1 cellular context compared by ENCODE assay signal in genomic region chr7:120989571-120990220, GRCh38.
TF ChIP-seq lines count a peak whose summit lies in the region.

No MANE protein-coding gene starts in this region.

TF ChIP-seq in K562, 482 proteins besides CTCF, POLR2A, EP300 and RAD21 (continues in another document):
- TF ChIP-seq DACH1 (IDR thresholded peaks at IDR 0.05; ENCODE audit: partially characterized antibody) = no peak
- TF ChIP-seq ILF3 (IDR thresholded peaks at IDR 0.05; ENCODE audit: borderline replicate concordance) = 0 out of 2 replicates have a peak, but pooled peaks have one; percentile 17
- TF ChIP-seq MEF2D (tag; conservative IDR thresholded peaks at IDR 0.05; ENCODE audit: low read depth) = no peak
- TF ChIP-seq ZNF124 (CRISPR knock-in tag; IDR thresholded peaks at IDR 0.05) = no peak
- TF ChIP-seq STAT6 (CRISPR knock-in tag; IDR thresholded peaks at IDR 0.05) = 0 out of 2 replicates have a peak, but pooled peaks have one; percentile 27
- TF ChIP-seq NFE2L1 (tag; IDR thresholded peaks at IDR 0.05; ENCODE audit: borderline replicate concordance, low read depth) = no peak
- TF ChIP-seq UBTF (IDR thresholded peaks at IDR 0.05; ENCODE audit: borderline replicate concordance in 1 of 2, low read depth in 2 of 2, low read length in 2 of 2) = peak; percentile 18 to 81; a peak in 2 of 4 replicates
- no peak for TF ChIP-seq ZBTB1 (CRISPR knock-in tag; IDR thresholded peaks at IDR 0.05; ENCODE audit: borderline replicate concordance, low read depth)
- no peak for TF ChIP-seq GTF2A2 (tag; IDR thresholded peaks at IDR 0.05)
- TF ChIP-seq ZNF518B (CRISPR knock-in tag; IDR thresholded peaks at IDR 0.05) = no peak
- no peak for TF ChIP-seq ZNF778 (CRISPR knock-in tag; IDR thresholded peaks at IDR 0.05)
- no peak for TF ChIP-seq ZBTB9 (CRISPR knock-in tag; IDR thresholded peaks at IDR 0.05)
- no peak for TF ChIP-seq ZNF277 (CRISPR knock-in tag; IDR thresholded peaks at IDR 0.05; ENCODE audit: borderline replicate concordance)
- TF ChIP-seq ZFP36 (IDR thresholded peaks at IDR 0.05; ENCODE audit: low read depth, low read length, partially characterized antibody) = no peak
- TF ChIP-seq CBX8 (IDR thresholded peaks at IDR 0.05; ENCODE audit: borderline replicate concordance, extremely low read depth, low read depth, low read length, poor library complexity, severe bottlenecking) = no peak
- no peak for TF ChIP-seq SNRNP70 (optimal IDR thresholded peaks at IDR 0.05; ENCODE audit: low read depth, low read length)
- 0 out of 2 replicates have a peak, but pooled peaks have one; percentile 12 for TF ChIP-seq HES1 (IDR thresholded peaks at IDR 0.05; ENCODE audit: low read depth)
- 0 out of 2 replicates have a peak, but pooled peaks have one; percentile 10 for TF ChIP-seq RBFOX2 (IDR thresholded peaks at IDR 0.05; ENCODE audit: low read depth, low read length)
- no peak for TF ChIP-seq ZNF197 (CRISPR knock-in tag; IDR thresholded peaks at IDR 0.05; ENCODE audit: low read depth)
- no peak for TF ChIP-seq CGGBP1 (CRISPR knock-in tag; IDR thresholded peaks at IDR 0.05)
- no peak for TF ChIP-seq U2AF2 (optimal IDR thresholded peaks at IDR 0.05; ENCODE audit: low read depth, low read length)
- TF ChIP-seq ID3 (CRISPR knock-in tag; IDR thresholded peaks at IDR 0.05) = 0 out of 2 replicates have a peak, but pooled peaks have one; percentile 35
- no peak for TF ChIP-seq ID3 (tag; IDR thresholded peaks at IDR 0.05)
- no peak for TF ChIP-seq ADNP (tag; IDR thresholded peaks at IDR 0.05)
- no peak for TF ChIP-seq PURB (CRISPR knock-in tag; IDR thresholded peaks at IDR 0.05; ENCODE audit: low read depth)
- TF ChIP-seq ZNF41 (CRISPR knock-in tag; conservative IDR thresholded peaks at IDR 0.05) = no peak; the same call in 1 of the 2 replicates
- no peak for TF ChIP-seq DLX4 (CRISPR knock-in tag; IDR thresholded peaks at IDR 0.05)
- no peak for TF ChIP-seq PHB2 (IDR thresholded peaks at IDR 0.05; ENCODE audit: low read depth)
- no peak; the same call in 1 of the 2 replicates for TF ChIP-seq GTF2E2 (tag; IDR thresholded peaks at IDR 0.05)
- TF ChIP-seq TAF15 (IDR thresholded peaks at IDR 0.05; ENCODE audit: low read depth, low read length) = no peak
- no peak for TF ChIP-seq ZNF717 (CRISPR knock-in tag; IDR thresholded peaks at IDR 0.05)
- TF ChIP-seq VEZF1 (CRISPR knock-in tag; IDR thresholded peaks at IDR 0.05) = no peak
- TF ChIP-seq ZNF140 (CRISPR knock-in tag; IDR thresholded peaks at IDR 0.05) = no peak
- no peak for TF ChIP-seq ZNF143 (CRISPR knock-in tag; IDR thresholded peaks at IDR 0.05)
- no peak for TF ChIP-seq TBP (optimal IDR thresholded peaks at IDR 0.05; ENCODE audit: low read depth, low read length)
- no peak for TF ChIP-seq TAL1 (IDR thresholded peaks at IDR 0.05)
- TF ChIP-seq IRF9 (tag; IDR thresholded peaks at IDR 0.05) = no peak
- TF ChIP-seq BCL6 (CRISPR knock-in tag; IDR thresholded peaks at IDR 0.05) = no peak
- TF ChIP-seq ZNF24 (IDR thresholded peaks at IDR 0.05) = no peak; the same call in 1 of the 2 replicates
- TF ChIP-seq NFIC (IDR thresholded peaks at IDR 0.05) = 0 out of 2 replicates have a peak, but pooled peaks have one; percentile 10
- TF ChIP-seq FOSL1 (tag; conservative IDR thresholded peaks at IDR 0.05) = no peak
- TF ChIP-seq ZBTB49 (CRISPR knock-in tag; IDR thresholded peaks at IDR 0.05; ENCODE audit: borderline replicate concordance) = no peak
- TF ChIP-seq LCOR (CRISPR knock-in tag; IDR thresholded peaks at IDR 0.05) = no peak
- TF ChIP-seq SAFB (IDR thresholded peaks at IDR 0.05; ENCODE audit: borderline replicate concordance, low read depth, low read length) = no peak
